ENCODE assay signal across 32 cellular contexts in genomic region chr4:7244343-7244680, GRCh38. TPM values are rescaled to one million over a fixed set of nuclear protein-coding genes. Genes with fewer than 3 reads are reported as not detected.
"Had no signal": no experiment of that assay in that cellular context is flagged by ENCODE, and none has a peak within 500 bp of the region (broad histone marks: within the 10 kb centered on the region; RNA-seq: fewer than 3 reads in every experiment).

No MANE protein-coding gene starts in this region.

- H3K4me1 Mint-ChIP-seq: activated naive CD8-positive, alpha-beta T cell treated with anti-CD3 and anti-CD28 coated beads for 36 hours; stimulated activated effector memory CD8-positive, alpha-beta T cell treated with anti-CD3 and anti-CD28 coated beads, Interleukin-12 subunit alpha, Interleukin-12 subunit beta, amount 100 ng/mL, for 72 hours had no signal

- H3K4me3 ChIP-seq: adrenal gland, esophagus muscularis mucosa, sigmoid colon, uterus had no signal

- H3K4me3 Mint-ChIP-seq: activated naive CD4-positive, alpha-beta T cell treated with anti-CD3 and anti-CD28 coated beads for 36 hours; activated naive CD8-positive, alpha-beta T cell treated with anti-CD3 and anti-CD28 coated beads for 36 hours; activated T-helper 1 cell treated with anti-CD3 and anti-CD28 coated beads, Interleukin-12 subunit alpha, Interleukin-12 subunit beta, Interleukin-2, Interleukin-4 antibody, amounts not matched to agents 30 ng/mL and 10 ng/mL and 1 ng/mL, durations not matched to agents 14 hours and 24 hours and 36 hours; endodermal cell; naive thymus-derived CD8-positive, alpha-beta T cell; neural crest cell; stimulated activated effector memory CD8-positive, alpha-beta T cell treated with anti-CD3 and anti-CD28 coated beads, Interleukin-12 subunit alpha, Interleukin-12 subunit beta, amount 100 ng/mL, for 72 hours; stimulated activated naive CD8-positive, alpha-beta T cell treated with anti-CD3 and anti-CD28 coated beads, Interleukin-15, Interleukin-2, amounts not matched to agents 100 ng/mL and 50 ng/mL, for 24 hours; T-helper 1 cell treated with Interleukin-12 subunit alpha and Interleukin-12 subunit beta and Interleukin-4 antibody, amounts not matched to agents 30 μg/mL and 1 μg/mL, for 36 hours; type B pancreatic cell had no signal

- FAIRE-seq: astrocyte, islet of Langerhans, small intestine, TTC549 had no signal

- H3K27ac Mint-ChIP-seq: activated naive CD4-positive, alpha-beta T cell treated with anti-CD3 and anti-CD28 coated beads for 36 hours; activated naive CD8-positive, alpha-beta T cell treated with anti-CD3 and anti-CD28 coated beads for 36 hours; activated T-helper 1 cell treated with anti-CD3 and anti-CD28 coated beads, Interleukin-12 subunit alpha, Interleukin-12 subunit beta, Interleukin-2, Interleukin-4 antibody, amounts not matched to agents 30 ng/mL and 10 ng/mL and 1 ng/mL, durations not matched to agents 14 hours and 24 hours and 36 hours; endodermal cell; naive thymus-derived CD8-positive, alpha-beta T cell; progenitor cell of endocrine pancreas; stimulated activated effector memory CD8-positive, alpha-beta T cell treated with anti-CD3 and anti-CD28 coated beads, Interleukin-12 subunit alpha, Interleukin-12 subunit beta, amount 100 ng/mL, for 72 hours; stimulated activated naive CD8-positive, alpha-beta T cell treated with anti-CD3 and anti-CD28 coated beads, Interleukin-15, Interleukin-2, amounts not matched to agents 100 ng/mL and 50 ng/mL, for 24 hours; T-helper 1 cell treated with Interleukin-12 subunit alpha and Interleukin-12 subunit beta and Interleukin-4 antibody, amounts not matched to agents 30 μg/mL and 1 μg/mL, for 36 hours; type B pancreatic cell had no signal

- H3K27me3 Mint-ChIP-seq: activated naive CD8-positive, alpha-beta T cell treated with anti-CD3 and anti-CD28 coated beads for 36 hours; type B pancreatic cell had no signal

- H3K4me1 ChIP-seq: adrenal gland, foreskin keratinocyte, uterus had no signal

- DNase-seq: activated CD4-positive, alpha-beta T cell treated with anti-CD3 and anti-CD28 coated beads for 48 hours; activated CD4-positive, alpha-beta T cell treated with anti-CD3 and anti-CD28 coated beads, Interleukin-2, amount 50 U/mL, for 48 hours; activated CD8-positive, alpha-beta memory T cell treated with anti-CD3 and anti-CD28 coated beads for 24 hours; activated effector memory CD4-positive, alpha-beta T cell treated with anti-CD3 and anti-CD28 coated beads, Interleukin-2, amount 50 U/mL, for 16 hours; activated naive CD4-positive, alpha-beta T cell treated with anti-CD3 and anti-CD28 coated beads for 36 hours; activated naive CD8-positive, alpha-beta T cell treated with anti-CD3 and anti-CD28 coated beads for 36 hours; adrenal gland; central memory CD4-positive, alpha-beta T cell; endodermal cell; foreskin keratinocyte; left cardiac atrium; mammary epithelial cell; naive thymus-derived CD8-positive, alpha-beta T cell; retina; sigmoid colon; small intestine; stimulated activated CD4-positive, alpha-beta T cell treated with anti-CD3 and anti-CD28 coated beads, Interleukin-4, amount 100 ng/mL, for 24 hours; T-helper 9 cell; uterus; WERI-Rb-1 had no signal

- H3K9me3 ChIP-seq: adrenal gland, sigmoid colon, uterus had no signal

- H3K27ac ChIP-seq: adrenal gland, esophagus muscularis mucosa, foreskin keratinocyte, sigmoid colon, uterus, WERI-Rb-1 had no signal

- H3K27me3 ChIP-seq: adrenal gland, esophagus muscularis mucosa, sigmoid colon, uterus had no signal

- ATAC-seq: activated CD4-positive, CD25-positive, alpha-beta regulatory T cell treated with anti-CD3 and anti-CD28 coated beads, Interleukin-2, amount 50 U/mL, for 24 hours; foreskin keratinocyte; naive thymus-derived CD8-positive, alpha-beta T cell; stimulated activated effector memory CD8-positive, alpha-beta T cell treated with anti-CD3 and anti-CD28 coated beads, Interleukin-12 subunit alpha, Interleukin-12 subunit beta, amount 100 ng/mL, for 72 hours had no signal

- H3K36me3 ChIP-seq: adrenal gland, esophagus muscularis mucosa, sigmoid colon, uterus had no signal

- H3K36me3 Mint-ChIP-seq: activated naive CD8-positive, alpha-beta T cell treated with anti-CD3 and anti-CD28 coated beads for 36 hours; naive thymus-derived CD8-positive, alpha-beta T cell; stimulated activated effector memory CD8-positive, alpha-beta T cell treated with anti-CD3 and anti-CD28 coated beads, Interleukin-12 subunit alpha, Interleukin-12 subunit beta, amount 100 ng/mL, for 72 hours; type B pancreatic cell had no signal

- H3K9me3 Mint-ChIP-seq: activated naive CD8-positive, alpha-beta T cell treated with anti-CD3 and anti-CD28 coated beads for 36 hours; activated T-helper 1 cell treated with anti-CD3 and anti-CD28 coated beads, Interleukin-12 subunit alpha, Interleukin-12 subunit beta, Interleukin-2, Interleukin-4 antibody, amounts not matched to agents 30 ng/mL and 10 ng/mL and 1 ng/mL, durations not matched to agents 14 hours and 24 hours and 36 hours; neural crest cell; stimulated activated naive CD8-positive, alpha-beta T cell treated with anti-CD3 and anti-CD28 coated beads, Interleukin-15, Interleukin-2, amounts not matched to agents 100 ng/mL and 50 ng/mL, for 24 hours; type B pancreatic cell had no signal

RNA-seq across cellular contexts. Expression of gene SORCS2, which starts 52.0 kb away (rescaled TPM):
- total RNA-seq: activated naive CD8-positive, alpha-beta T cell treated with anti-CD3 and anti-CD28 coated beads for 36 hours; activated T-helper 1 cell treated with anti-CD3 and anti-CD28 coated beads, Interleukin-12 subunit alpha, Interleukin-12 subunit beta, Interleukin-2, Interleukin-4 antibody, amounts not matched to agents 30 ng/mL and 10 ng/mL and 1 ng/mL, durations not matched to agents 14 hours and 24 hours and 36 hours; naive thymus-derived CD8-positive, alpha-beta T cell had no signal
- polyA plus RNA-seq: naive thymus-derived CD8-positive, alpha-beta T cell had no signal
